In the genomic region with DNA sequence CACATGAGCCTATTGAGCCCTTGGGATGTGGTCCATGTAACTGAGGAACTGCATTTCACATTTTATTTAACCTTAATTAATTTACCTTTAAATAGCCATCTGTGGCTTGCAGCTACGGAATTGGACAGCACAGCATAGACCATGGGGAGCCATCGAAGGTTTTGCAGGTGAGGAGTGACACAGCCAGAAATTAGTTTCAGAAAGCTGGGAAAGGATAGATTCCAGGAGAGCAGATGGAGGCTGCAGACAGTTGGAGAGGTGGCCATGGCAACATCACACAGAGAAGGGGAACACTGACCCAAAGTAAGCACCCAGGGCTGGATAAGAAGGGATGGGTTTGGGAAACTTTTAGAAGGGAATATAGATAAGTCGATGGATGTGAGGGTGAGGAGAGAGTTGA, we compare ENCODE assay signal across 25 cellular contexts.
"Had no signal": no experiment of that assay in that cellular context is flagged by ENCODE, and none has a peak within 500 bp of the region (broad histone marks: within the 10 kb centered on the region; RNA-seq: fewer than 3 reads in every experiment).

No MANE protein-coding gene starts in this region.

- H3K4me3 Mint-ChIP-seq: mesothelial cell of epicardium; naive B cell; natural killer cell treated with Interleukin-12 subunit alpha and Interleukin-12 subunit beta and Interleukin-15 and Interleukin-18, amount 100 ng/mL, for 72 hours; stimulated activated effector memory CD8-positive, alpha-beta T cell treated with anti-CD3 and anti-CD28 coated beads, Interleukin-12 subunit alpha, Interleukin-12 subunit beta, amount 100 ng/mL, for 72 hours; stimulated activated naive CD8-positive, alpha-beta T cell treated with anti-CD3 and anti-CD28 coated beads, Interleukin-15, Interleukin-2, amounts not matched to agents 100 ng/mL and 50 ng/mL, for 24 hours had no signal

- H3K27ac ChIP-seq: left lung, lower lobe of right lung, ovary, right atrium auricular region, spleen, suprapubic skin, thoracic aorta, tibial artery, upper lobe of right lung had no signal

- H3K9me3 ChIP-seq: lower lobe of right lung, ovary, suprapubic skin, thoracic aorta, upper lobe of right lung had no signal

- H3K36me3 Mint-ChIP-seq: mesothelial cell of epicardium; natural killer cell treated with Interleukin-12 subunit alpha and Interleukin-12 subunit beta and Interleukin-15 and Interleukin-18, amount 100 ng/mL, for 72 hours; stimulated activated effector memory CD8-positive, alpha-beta T cell treated with anti-CD3 and anti-CD28 coated beads, Interleukin-12 subunit alpha, Interleukin-12 subunit beta, amount 100 ng/mL, for 72 hours had no signal

- H3K4me1 ChIP-seq: left lung, lower lobe of right lung, right atrium auricular region, spleen, suprapubic skin, tibial artery, upper lobe of right lung had no signal

- H3K27me3 ChIP-seq: ovary, right atrium auricular region, upper lobe of right lung had no signal

- ATAC-seq: left colon; left lung; lower lobe of right lung; natural killer cell treated with Interleukin-12 subunit alpha and Interleukin-12 subunit beta and Interleukin-15 and Interleukin-18, amount 100 ng/mL, for 72 hours; sciatic nerve; upper lobe of right lung had no signal

- H3K4me3 ChIP-seq: left lung, lower lobe of right lung, ovary, right atrium auricular region, spleen, suprapubic skin, thoracic aorta, tibial artery, upper lobe of right lung had no signal

- DNase-seq: hippocampal formation; kidney; left colon; left lung; lower lobe of right lung; mammary epithelial cell; mesenchymal stem cell; naive B cell; ovary; small intestine; spleen; stimulated activated CD4-positive, alpha-beta T cell treated with anti-CD3 and anti-CD28 coated beads, Interleukin-4, amount 100 ng/mL, for 24 hours; stimulated activated naive CD4-positive, alpha-beta T cell; tibial artery; trophoblast cell; upper lobe of right lung had no signal

- H3K27ac Mint-ChIP-seq: mesothelial cell of epicardium; natural killer cell treated with Interleukin-12 subunit alpha and Interleukin-12 subunit beta and Interleukin-15 and Interleukin-18, amount 100 ng/mL, for 72 hours; progenitor cell of endocrine pancreas; stimulated activated effector memory CD8-positive, alpha-beta T cell treated with anti-CD3 and anti-CD28 coated beads, Interleukin-12 subunit alpha, Interleukin-12 subunit beta, amount 100 ng/mL, for 72 hours; stimulated activated naive CD8-positive, alpha-beta T cell treated with anti-CD3 and anti-CD28 coated beads, Interleukin-15, Interleukin-2, amounts not matched to agents 100 ng/mL and 50 ng/mL, for 24 hours had no signal

- H3K9me3 Mint-ChIP-seq: mesothelial cell of epicardium; natural killer cell treated with Interleukin-12 subunit alpha and Interleukin-12 subunit beta and Interleukin-15 and Interleukin-18, amount 100 ng/mL, for 72 hours; stimulated activated naive CD8-positive, alpha-beta T cell treated with anti-CD3 and anti-CD28 coated beads, Interleukin-15, Interleukin-2, amounts not matched to agents 100 ng/mL and 50 ng/mL, for 24 hours had no signal

- H3K4me1 Mint-ChIP-seq: mesothelial cell of epicardium; naive B cell; stimulated activated effector memory CD8-positive, alpha-beta T cell treated with anti-CD3 and anti-CD28 coated beads, Interleukin-12 subunit alpha, Interleukin-12 subunit beta, amount 100 ng/mL, for 72 hours had no signal

- H3K36me3 ChIP-seq: left lung, lower lobe of right lung, ovary, right atrium auricular region, spleen, suprapubic skin, thoracic aorta, tibial artery, upper lobe of right lung had no signal
